ENCODE assay signal across 15 cellular contexts in the genomic region with DNA sequence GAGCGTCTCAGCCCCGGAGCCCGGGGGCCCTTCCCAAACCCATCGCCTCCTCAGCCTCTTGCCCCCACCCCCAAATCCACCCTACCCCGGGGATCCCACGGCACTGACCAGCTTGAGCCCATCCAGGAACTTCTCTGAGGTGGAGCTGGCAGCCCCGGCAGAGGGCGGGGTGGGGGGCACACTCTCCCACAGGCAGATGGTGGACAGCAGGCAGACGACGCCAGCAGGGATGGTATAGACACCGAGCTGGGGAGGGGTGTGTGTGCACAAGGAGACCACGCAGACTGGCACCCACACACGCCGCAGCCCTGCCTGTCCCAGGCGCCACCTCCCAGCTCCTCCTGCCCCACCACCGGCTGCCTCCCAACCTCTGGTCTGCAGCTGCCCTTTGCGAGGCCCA.
"Had no signal": no experiment of that assay in that cellular context is flagged by ENCODE, and none has a peak within 500 bp of the region (broad histone marks: within the 10 kb centered on the region; RNA-seq: fewer than 3 reads in every experiment).

No MANE protein-coding gene starts in this region.

- DNase-seq: activated CD8-positive, alpha-beta memory T cell treated with anti-CD3 and anti-CD28 coated beads, Interleukin-2, amount 50 U/mL, for 4 hours; activated gamma-delta T cell; cortex of kidney; effector memory CD4-positive, alpha-beta T cell; stimulated activated CD4-positive, alpha-beta T cell treated with anti-CD3 and anti-CD28 coated beads, Interleukin-12 subunit alpha, Interleukin-12 subunit beta, amount 100 ng/mL, for 4 hours; T-helper 17 cell had no signal

- H3K36me3 ChIP-seq: brain microvascular endothelial cell, neural progenitor cell, ovary, sigmoid colon, thyroid gland had no signal

- H3K27ac Mint-ChIP-seq: activated CD8-positive, alpha-beta T cell treated with anti-CD3 and anti-CD28 coated beads, Interleukin-2, amount 10 ng/mL, durations not matched to agents 7 days and 5 days; stimulated activated effector memory CD8-positive, alpha-beta T cell treated with anti-CD3 and anti-CD28 coated beads, Interleukin-12 subunit alpha, Interleukin-12 subunit beta, amount 100 ng/mL, for 72 hours; T-helper 17 cell had no signal

- H3K4me1 ChIP-seq: foreskin keratinocyte had no signal

- H3K9me3 ChIP-seq: ovary, sigmoid colon, thyroid gland had no signal

- H2AFZ ChIP-seq: neural progenitor cell had no signal

- H3K36me3 Mint-ChIP-seq: immature natural killer cell, neural progenitor cell had no signal

- H3K4me2 ChIP-seq: neural progenitor cell had no signal

- H3K9me3 Mint-ChIP-seq: immature natural killer cell; stimulated activated effector memory CD8-positive, alpha-beta T cell treated with anti-CD3 and anti-CD28 coated beads, Interleukin-12 subunit alpha, Interleukin-12 subunit beta, amount 100 ng/mL, for 72 hours had no signal

- H3K4me3 ChIP-seq: neural progenitor cell, ovary, sigmoid colon, thyroid gland had no signal

- H3K27me3 ChIP-seq: brain microvascular endothelial cell, ovary, thyroid gland had no signal

- H3K4me3 Mint-ChIP-seq: activated CD8-positive, alpha-beta T cell treated with anti-CD3 and anti-CD28 coated beads, Interleukin-2, amount 10 ng/mL, durations not matched to agents 7 days and 5 days; neural progenitor cell; stimulated activated effector memory CD8-positive, alpha-beta T cell treated with anti-CD3 and anti-CD28 coated beads, Interleukin-12 subunit alpha, Interleukin-12 subunit beta, amount 100 ng/mL, for 72 hours; T-helper 17 cell had no signal

- H3K9ac ChIP-seq: neural progenitor cell had no signal

- H3K27ac ChIP-seq: brain microvascular endothelial cell, foreskin keratinocyte, neural progenitor cell, ovary, sigmoid colon, thyroid gland had no signal
